8 cellular contexts compared by ENCODE assay signal in genomic region chr14:76953196-76953945, GRCh38.
DNase-seq lines count a peak whose midpoint lies in the region; ATAC-seq and TF ChIP-seq lines count a peak whose summit lies in the region.

No MANE protein-coding gene starts in this region.

- no peaks in the 10 kb centered on the region for H3K36me3 ChIP-seq in ovary

- H3K4me3 Mint-ChIP-seq in activated T-helper 2 cell treated with anti-CD3 and anti-CD28 coated beads, Interferon-gamma antibody, Interleukin-2, Interleukin-4, amounts not matched to agents 10 μg/mL and 5 μg/mL and 100 μg/mL, durations not matched to agents 14 hours and 24 hours and 36 hours (ENCODE audit: low read depth): peak overlapping the region; percentile 21

- 35 to 38% (median 38%) methylated on average over 12 of the region's 12 CpGs for WGBS in ovary, 3 donors

- H3K27me3 ChIP-seq in ovary: no peaks in the 10 kb centered on the region

- H3K9me3 Mint-ChIP-seq in activated T-helper 2 cell treated with anti-CD3 and anti-CD28 coated beads, Interferon-gamma antibody, Interleukin-2, Interleukin-4, amounts not matched to agents 10 μg/mL and 5 μg/mL and 100 μg/mL, durations not matched to agents 14 hours and 24 hours and 36 hours: no peaks in the 10 kb centered on the region

- DNase-seq in NCI-H460 (ENCODE audit: extremely low read depth, low read depth): peak; percentile 62
- DNase-seq in activated T-helper 2 cell treated with anti-CD3 and anti-CD28 coated beads, Interferon-gamma antibody, Interleukin-2, Interleukin-4, amounts not matched to agents 10 μg/mL and 5 μg/mL and 100 μg/mL, durations not matched to agents 14 hours and 24 hours and 36 hours (ENCODE audit: low spot score): peak; percentile 63
- DNase-seq in fibroblast of the aortic adventitia (ENCODE audit: low read depth): peak; percentile 79
- DNase-seq in ovary: peak; percentile 77 to 81 (median 78)
- no peak for DNase-seq in NCI-H1105 (lab: John Stamatoyannopoulos, UW)

- no peak for TF ChIP-seq EP300 in ovary (IDR thresholded peaks at IDR 0.05)

- peaks cover 15% of the 10 kb centered on the region for H3K4me1 ChIP-seq in ovary (ENCODE audit: insufficient read depth)

- H3K36me3 Mint-ChIP-seq in activated T-helper 2 cell treated with anti-CD3 and anti-CD28 coated beads, Interferon-gamma antibody, Interleukin-2, Interleukin-4, amounts not matched to agents 10 μg/mL and 5 μg/mL and 100 μg/mL, durations not matched to agents 14 hours and 24 hours and 36 hours (ENCODE audit: low read depth): no peaks in the 10 kb centered on the region

- no peak for ATAC-seq in HG03469 (IDR thresholded peaks at IDR 0.05; ENCODE audit: unreplicated experiment)
- ATAC-seq in HG02588 (IDR thresholded peaks at IDR 0.05; ENCODE audit: unreplicated experiment): no peak

- H3K27ac ChIP-seq in ovary: peak overlapping the region; percentile 74 to 95

- peaks cover 55% of the 10 kb centered on the region for H3K4me1 Mint-ChIP-seq in activated T-helper 2 cell treated with anti-CD3 and anti-CD28 coated beads, Interferon-gamma antibody, Interleukin-2, Interleukin-4, amounts not matched to agents 10 μg/mL and 5 μg/mL and 100 μg/mL, durations not matched to agents 14 hours and 24 hours and 36 hours (ENCODE audit: low read depth)

- intact Hi-C loops in activated T-helper 2 cell treated with anti-CD3 and anti-CD28 coated beads, Interferon-gamma antibody, Interleukin-2, Interleukin-4, amounts not matched to agents 10 μg/mL and 5 μg/mL and 100 μg/mL, durations not matched to agents 14 hours and 24 hours and 36 hours (cut with micrococcal nuclease): no loop called here
- intact Hi-C loops in ovary (cut with DNase I): loop anchor here in 1 of 4 donors (2.0 kb wide), 1 partner anchor 35 kb away; no protein-coding TSS in a partner anchor

- H3K27me3 Mint-ChIP-seq in activated T-helper 2 cell treated with anti-CD3 and anti-CD28 coated beads, Interferon-gamma antibody, Interleukin-2, Interleukin-4, amounts not matched to agents 10 μg/mL and 5 μg/mL and 100 μg/mL, durations not matched to agents 14 hours and 24 hours and 36 hours (ENCODE audit: low read depth): no peaks in the 10 kb centered on the region

- H3K4me3 ChIP-seq in GM08714 (ENCODE audit: low read length): peak overlapping the region; percentile 2; the same call in 1 of the 2 replicates
- H3K4me3 ChIP-seq in fibroblast of the aortic adventitia (ENCODE audit: low read depth, low read length): peak overlapping the region; percentile 46
- H3K4me3 ChIP-seq in ovary: peak overlapping the region; percentile 25

- H3K27ac Mint-ChIP-seq in activated T-helper 2 cell treated with anti-CD3 and anti-CD28 coated beads, Interferon-gamma antibody, Interleukin-2, Interleukin-4, amounts not matched to agents 10 μg/mL and 5 μg/mL and 100 μg/mL, durations not matched to agents 14 hours and 24 hours and 36 hours: peak overlapping the region; percentile 86

- TF ChIP-seq CTCF in fibroblast of the aortic adventitia (IDR thresholded peaks at IDR 0.05; ENCODE audit: insufficient read depth, low read length): no peak
- TF ChIP-seq CTCF in ovary (IDR thresholded peaks at IDR 0.05): no peak

- no peak for TF ChIP-seq POLR2A in ovary (IDR thresholded peaks at IDR 0.05)

- no peaks in the 10 kb centered on the region for H3K9me3 ChIP-seq in ovary
